Comparison of ENCODE assay signal across 16 cellular contexts in genomic region chr2:85663684-85664565, GRCh38. TPM values are rescaled to one million over a fixed set of nuclear protein-coding genes. Genes with fewer than 3 reads are reported as not detected.
"Had no signal": no experiment of that assay in that cellular context is flagged by ENCODE, and none has a peak within 500 bp of the region (broad histone marks: within the 10 kb centered on the region; RNA-seq: fewer than 3 reads in every experiment).

No MANE protein-coding gene starts in this region.

- H3K9me3 Mint-ChIP-seq: activated naive CD4-positive, alpha-beta T cell treated with anti-CD3 and anti-CD28 coated beads, Interleukin-2, amount 50 U/mL, for 72 hours; endodermal cell; stimulated activated memory B cell treated with anti-CD40 and anti-IgM and Interleukin-4, amounts not matched to agents 10 μg/mL and 1 μg/mL and 100 μg/mL, for 72 hours; T-helper 2 cell treated with Interferon-gamma antibody and Interleukin-4, amounts not matched to agents 5 μg/mL and 100 μg/mL, for 36 hours had no signal

- H3K4me3 Mint-ChIP-seq: endodermal cell; stimulated activated memory B cell treated with anti-CD40 and anti-IgM and Interleukin-4, amounts not matched to agents 10 μg/mL and 1 μg/mL and 100 μg/mL, for 72 hours; T-helper 2 cell treated with Interferon-gamma antibody and Interleukin-4, amounts not matched to agents 5 μg/mL and 100 μg/mL, for 36 hours had no signal

- ATAC-seq: activated naive CD4-positive, alpha-beta T cell treated with anti-CD3 and anti-CD28 coated beads, Interleukin-2, amount 50 U/mL, for 72 hours; left colon; stimulated activated memory B cell treated with anti-CD40 and anti-IgM and Interleukin-4, amounts not matched to agents 10 μg/mL and 1 μg/mL and 100 μg/mL, for 72 hours had no signal

- H3K27me3 ChIP-seq: cardiac muscle cell, dorsolateral prefrontal cortex, ovary, tibial artery had no signal

- H3K36me3 ChIP-seq: cardiac muscle cell, ovary had no signal

- H3K9me3 ChIP-seq: ovary, tibial artery had no signal

- H3K4me3 ChIP-seq: cardiac muscle cell, dorsolateral prefrontal cortex, ovary, tibial artery had no signal

- DNase-seq: dorsolateral prefrontal cortex, endodermal cell, left colon, mesenchymal stem cell, ovary, SW 1271, tibial artery had no signal

- H3K27ac Mint-ChIP-seq: stimulated activated memory B cell treated with anti-CD40 and anti-IgM and Interleukin-4, amounts not matched to agents 10 μg/mL and 1 μg/mL and 100 μg/mL, for 72 hours had no signal

- H3K36me3 Mint-ChIP-seq: activated naive CD4-positive, alpha-beta T cell treated with anti-CD3 and anti-CD28 coated beads, Interleukin-2, amount 50 U/mL, for 72 hours; stimulated activated memory B cell treated with anti-CD40 and anti-IgM and Interleukin-4, amounts not matched to agents 10 μg/mL and 1 μg/mL and 100 μg/mL, for 72 hours had no signal

- H3K27ac ChIP-seq: cardiac muscle cell, ovary, tibial artery had no signal

RNA-seq across cellular contexts. Expression of gene SFTPB, which starts 4.1 kb away (rescaled TPM):
- total RNA-seq: activated CD8-positive, alpha-beta memory T cell treated with anti-CD3 and anti-CD28 coated beads for 36 hours; activated naive CD4-positive, alpha-beta T cell treated with anti-CD3 and anti-CD28 coated beads, Interleukin-2, amount 50 U/mL, for 72 hours; cardiac muscle cell; dorsolateral prefrontal cortex; endodermal cell; epithelial cell of proximal tubule; frontal cortex; left colon; SK-MEL-5 had no signal
- polyA plus RNA-seq: cardiac muscle cell, neural cell had no signal

RNA-seq across cellular contexts. Expression of gene GNLY, which starts 30.2 kb away (rescaled TPM):
- total RNA-seq: cardiac muscle cell, endodermal cell, epithelial cell of proximal tubule, frontal cortex, SK-MEL-5 had no signal
- polyA plus RNA-seq: cardiac muscle cell, neural cell had no signal
